1 cellular context compared by ENCODE assay signal in the genomic region with DNA sequence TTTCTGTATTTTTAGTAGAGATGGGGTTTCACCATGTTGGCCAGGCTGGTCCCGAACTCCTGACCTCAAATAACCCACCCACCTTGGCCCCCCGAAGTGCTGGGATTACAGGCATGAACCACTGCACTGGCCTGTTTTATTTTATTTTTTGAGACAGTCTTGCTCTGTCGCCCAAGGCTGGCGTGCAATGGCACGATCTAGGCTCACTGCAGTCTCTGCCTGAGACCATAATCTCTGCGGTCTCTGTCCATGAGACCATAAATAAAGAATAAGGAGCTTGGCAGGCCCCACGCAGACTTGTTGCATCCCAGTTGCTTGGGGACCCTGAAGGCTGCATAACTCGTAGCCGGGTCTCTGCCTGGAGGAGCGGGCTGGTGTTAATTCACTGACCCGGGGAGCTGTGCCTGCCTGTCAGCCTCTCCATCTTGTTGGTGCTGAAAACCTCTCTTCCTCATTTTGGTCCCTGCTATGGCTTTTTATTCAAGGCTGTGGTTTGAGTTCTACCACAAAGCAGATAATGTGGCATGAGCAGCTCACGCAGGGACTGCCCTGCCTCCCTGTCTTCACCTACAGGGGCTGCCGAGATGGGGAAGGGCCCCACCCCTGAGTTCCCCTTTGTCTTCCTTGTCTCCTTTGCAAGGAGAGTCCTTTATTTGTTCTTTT.
TF ChIP-seq lines count a peak whose summit lies in the region.

No MANE protein-coding gene starts in this region.

TF ChIP-seq in H1, 55 proteins besides CTCF, POLR2A, EP300 and RAD21 (continued from another document):
- TF ChIP-seq, protein P1, sequence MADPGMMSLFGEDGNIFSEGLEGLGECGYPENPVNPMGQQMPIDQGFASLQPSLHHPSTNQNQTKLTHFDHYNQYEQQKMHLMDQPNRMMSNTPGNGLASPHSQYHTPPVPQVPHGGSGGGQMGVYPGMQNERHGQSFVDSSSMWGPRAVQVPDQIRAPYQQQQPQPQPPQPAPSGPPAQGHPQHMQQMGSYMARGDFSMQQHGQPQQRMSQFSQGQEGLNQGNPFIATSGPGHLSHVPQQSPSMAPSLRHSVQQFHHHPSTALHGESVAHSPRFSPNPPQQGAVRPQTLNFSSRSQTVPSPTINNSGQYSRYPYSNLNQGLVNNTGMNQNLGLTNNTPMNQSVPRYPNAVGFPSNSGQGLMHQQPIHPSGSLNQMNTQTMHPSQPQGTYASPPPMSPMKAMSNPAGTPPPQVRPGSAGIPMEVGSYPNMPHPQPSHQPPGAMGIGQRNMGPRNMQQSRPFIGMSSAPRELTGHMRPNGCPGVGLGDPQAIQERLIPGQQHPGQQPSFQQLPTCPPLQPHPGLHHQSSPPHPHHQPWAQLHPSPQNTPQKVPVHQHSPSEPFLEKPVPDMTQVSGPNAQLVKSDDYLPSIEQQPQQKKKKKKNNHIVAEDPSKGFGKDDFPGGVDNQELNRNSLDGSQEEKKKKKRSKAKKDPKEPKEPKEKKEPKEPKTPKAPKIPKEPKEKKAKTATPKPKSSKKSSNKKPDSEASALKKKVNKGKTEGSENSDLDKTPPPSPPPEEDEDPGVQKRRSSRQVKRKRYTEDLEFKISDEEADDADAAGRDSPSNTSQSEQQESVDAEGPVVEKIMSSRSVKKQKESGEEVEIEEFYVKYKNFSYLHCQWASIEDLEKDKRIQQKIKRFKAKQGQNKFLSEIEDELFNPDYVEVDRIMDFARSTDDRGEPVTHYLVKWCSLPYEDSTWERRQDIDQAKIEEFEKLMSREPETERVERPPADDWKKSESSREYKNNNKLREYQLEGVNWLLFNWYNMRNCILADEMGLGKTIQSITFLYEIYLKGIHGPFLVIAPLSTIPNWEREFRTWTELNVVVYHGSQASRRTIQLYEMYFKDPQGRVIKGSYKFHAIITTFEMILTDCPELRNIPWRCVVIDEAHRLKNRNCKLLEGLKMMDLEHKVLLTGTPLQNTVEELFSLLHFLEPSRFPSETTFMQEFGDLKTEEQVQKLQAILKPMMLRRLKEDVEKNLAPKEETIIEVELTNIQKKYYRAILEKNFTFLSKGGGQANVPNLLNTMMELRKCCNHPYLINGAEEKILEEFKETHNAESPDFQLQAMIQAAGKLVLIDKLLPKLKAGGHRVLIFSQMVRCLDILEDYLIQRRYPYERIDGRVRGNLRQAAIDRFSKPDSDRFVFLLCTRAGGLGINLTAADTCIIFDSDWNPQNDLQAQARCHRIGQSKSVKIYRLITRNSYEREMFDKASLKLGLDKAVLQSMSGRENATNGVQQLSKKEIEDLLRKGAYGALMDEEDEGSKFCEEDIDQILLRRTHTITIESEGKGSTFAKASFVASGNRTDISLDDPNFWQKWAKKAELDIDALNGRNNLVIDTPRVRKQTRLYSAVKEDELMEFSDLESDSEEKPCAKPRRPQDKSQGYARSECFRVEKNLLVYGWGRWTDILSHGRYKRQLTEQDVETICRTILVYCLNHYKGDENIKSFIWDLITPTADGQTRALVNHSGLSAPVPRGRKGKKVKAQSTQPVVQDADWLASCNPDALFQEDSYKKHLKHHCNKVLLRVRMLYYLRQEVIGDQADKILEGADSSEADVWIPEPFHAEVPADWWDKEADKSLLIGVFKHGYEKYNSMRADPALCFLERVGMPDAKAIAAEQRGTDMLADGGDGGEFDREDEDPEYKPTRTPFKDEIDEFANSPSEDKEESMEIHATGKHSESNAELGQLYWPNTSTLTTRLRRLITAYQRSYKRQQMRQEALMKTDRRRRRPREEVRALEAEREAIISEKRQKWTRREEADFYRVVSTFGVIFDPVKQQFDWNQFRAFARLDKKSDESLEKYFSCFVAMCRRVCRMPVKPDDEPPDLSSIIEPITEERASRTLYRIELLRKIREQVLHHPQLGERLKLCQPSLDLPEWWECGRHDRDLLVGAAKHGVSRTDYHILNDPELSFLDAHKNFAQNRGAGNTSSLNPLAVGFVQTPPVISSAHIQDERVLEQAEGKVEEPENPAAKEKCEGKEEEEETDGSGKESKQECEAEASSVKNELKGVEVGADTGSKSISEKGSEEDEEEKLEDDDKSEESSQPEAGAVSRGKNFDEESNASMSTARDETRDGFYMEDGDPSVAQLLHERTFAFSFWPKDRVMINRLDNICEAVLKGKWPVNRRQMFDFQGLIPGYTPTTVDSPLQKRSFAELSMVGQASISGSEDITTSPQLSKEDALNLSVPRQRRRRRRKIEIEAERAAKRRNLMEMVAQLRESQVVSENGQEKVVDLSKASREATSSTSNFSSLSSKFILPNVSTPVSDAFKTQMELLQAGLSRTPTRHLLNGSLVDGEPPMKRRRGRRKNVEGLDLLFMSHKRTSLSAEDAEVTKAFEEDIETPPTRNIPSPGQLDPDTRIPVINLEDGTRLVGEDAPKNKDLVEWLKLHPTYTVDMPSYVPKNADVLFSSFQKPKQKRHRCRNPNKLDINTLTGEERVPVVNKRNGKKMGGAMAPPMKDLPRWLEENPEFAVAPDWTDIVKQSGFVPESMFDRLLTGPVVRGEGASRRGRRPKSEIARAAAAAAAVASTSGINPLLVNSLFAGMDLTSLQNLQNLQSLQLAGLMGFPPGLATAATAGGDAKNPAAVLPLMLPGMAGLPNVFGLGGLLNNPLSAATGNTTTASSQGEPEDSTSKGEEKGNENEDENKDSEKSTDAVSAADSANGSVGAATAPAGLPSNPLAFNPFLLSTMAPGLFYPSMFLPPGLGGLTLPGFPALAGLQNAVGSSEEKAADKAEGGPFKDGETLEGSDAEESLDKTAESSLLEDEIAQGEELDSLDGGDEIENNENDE (IDR thresholded peaks at IDR 0.05; ENCODE audit: insufficient replicate concordance, low read length), result no peak
- TF ChIP-seq BACH1 (IDR thresholded peaks at IDR 0.05; ENCODE audit: low read length) (no peak), RXRA (IDR thresholded peaks at IDR 0.05; ENCODE audit: insufficient read depth, low read depth, low read length) (no peak), SIRT6 (IDR thresholded peaks at IDR 0.05; ENCODE audit: low read length) (no peak), EGR1 (IDR thresholded peaks at IDR 0.05; ENCODE audit: borderline replicate concordance, low read depth, low read length) (no peak), POU5F1 (IDR thresholded peaks at IDR 0.05; ENCODE audit: low read depth, low read length) (no peak), CHD2 (IDR thresholded peaks at IDR 0.05; ENCODE audit: low read length) (no peak), EZH2 (IDR thresholded peaks at IDR 0.05; ENCODE audit: low read depth, low read length, severe bottlenecking) (no peak), SIN3A (conservative IDR thresholded peaks at IDR 0.05 in 1 of 2, IDR thresholded peaks at IDR 0.05 in 1 of 2; ENCODE audit: low read depth in 1 of 2, low read length in 2 of 2) (no peak), NRF1 (IDR thresholded peaks at IDR 0.05; ENCODE audit: low read depth, low read length) (no peak), TCF12 (IDR thresholded peaks at IDR 0.05; ENCODE audit: low read depth, low read length) (no peak), RBBP5 (IDR thresholded peaks at IDR 0.05; ENCODE audit: borderline replicate concordance, low read depth, low read length) (no peak)
